ENCODE assay signal across 4 cellular contexts in genomic region chr1:108229969-108230368, GRCh38. TPM values are rescaled to one million over a fixed set of nuclear protein-coding genes. Genes with fewer than 3 reads are reported as not detected.
"Had no signal": no experiment of that assay in that cellular context is flagged by ENCODE, and none has a peak within 500 bp of the region (broad histone marks: within the 10 kb centered on the region; RNA-seq: fewer than 3 reads in every experiment).

No MANE protein-coding gene starts in this region.

RNA-seq across cellular contexts. Expression of gene NBPF4, which starts 13.9 kb away (rescaled TPM):
- total RNA-seq: HepG2, HT-29, HT1080, IMR-90 had no signal
